In genomic region chr19:23769691-23770468, GRCh38 we compare ENCODE assay signal across 18 cellular contexts. TPM values are rescaled to one million over a fixed set of nuclear protein-coding genes. Genes with fewer than 3 reads are reported as not detected.
DNase-seq lines count a peak whose midpoint lies in the region; ATAC-seq and TF ChIP-seq lines count a peak whose summit lies in the region.
"Had no signal": no experiment of that assay in that cellular context is flagged by ENCODE, and none has a peak within 500 bp of the region (broad histone marks: within the 10 kb centered on the region; RNA-seq: fewer than 3 reads in every experiment).

No MANE protein-coding gene starts in this region.

- no peaks in the 10 kb centered on the region for H3K27me3 Mint-ChIP-seq in activated CD8-positive, alpha-beta T cell treated with anti-CD3 and anti-CD28 coated beads for 36 hours
- no peaks in the 10 kb centered on the region for H3K27me3 Mint-ChIP-seq in activated CD8-positive, alpha-beta T cell treated with anti-CD3 and anti-CD28 coated beads, Interleukin-2, amount 10 ng/mL, durations not matched to agents 7 days and 5 days (ENCODE audit: low read depth)

- peaks cover 27% of the 10 kb centered on the region for H3K4me1 ChIP-seq in PC-3 (ENCODE audit: insufficient read depth, low read length)
- H3K4me1 ChIP-seq in esophagus (ENCODE audit: control insufficient read depth in 2 of 2, insufficient read depth in 2 of 2, low read length in 1 of 2), result no peaks in the 10 kb centered on the region
- H3K4me1 ChIP-seq in mucosa of descending colon (ENCODE audit: low read depth), result no peaks in the 10 kb centered on the region
- H3K4me1 ChIP-seq: Peyer's patch had no signal

- H2AFZ ChIP-seq in PC-3 (ENCODE audit: low read length), result no peak overlapping the region
- H2AFZ ChIP-seq: GM23248 had no signal

- POLR2A ChIA-PET in activated CD8-positive, alpha-beta T cell treated with anti-CD3 and anti-CD28 coated beads for 36 hours (lab: Charles Lee), result no interaction called here
- POLR2A ChIA-PET in activated CD8-positive, alpha-beta T cell treated with anti-CD3 and anti-CD28 coated beads, Interleukin-2, amount 10 ng/mL, durations not matched to agents 7 days and 5 days (lab: Charles Lee), result no interaction called here
- POLR2A ChIA-PET in PC-3 (lab: Charles Lee; ENCODE audit: unreplicated experiment), result no interaction called here

- H3K4me3 ChIP-seq in PC-3 (ENCODE audit: low read length) (no peak overlapping the region), esophagus (ENCODE audit: low read depth in 1 of 2, low read length in 2 of 2) (no peak overlapping the region), mucosa of descending colon (no peak overlapping the region)
- H3K4me3 ChIP-seq: GM23248, Peyer's patch had no signal

- peaks cover 71% of the 10 kb centered on the region for H3K79me2 ChIP-seq in PC-3 (ENCODE audit: low read length)

- CTCF ChIA-PET in activated CD8-positive, alpha-beta T cell treated with anti-CD3 and anti-CD28 coated beads for 36 hours (lab: Charles Lee), result no interaction called here
- CTCF ChIA-PET in activated CD8-positive, alpha-beta T cell treated with anti-CD3 and anti-CD28 coated beads, Interleukin-2, amount 10 ng/mL, durations not matched to agents 7 days and 5 days (lab: Charles Lee), result no interaction called here
- CTCF ChIA-PET in PC-3 (lab: Charles Lee), result no interaction called here

- H3K27ac ChIP-seq in PC-3 (ENCODE audit: low read length) (peak overlapping the region; percentile 96; the same call in 1 of the 2 replicates), esophagus (ENCODE audit: low read depth in 2 of 2, low read length in 1 of 2) (peak overlapping the region; percentile 69 to 91)
- H3K27ac ChIP-seq: GM23248, Peyer's patch had no signal

- H3K4me3 Mint-ChIP-seq in activated CD8-positive, alpha-beta T cell treated with anti-CD3 and anti-CD28 coated beads for 36 hours, result no peak overlapping the region
- no peak overlapping the region for H3K4me3 Mint-ChIP-seq in activated CD8-positive, alpha-beta T cell treated with anti-CD3 and anti-CD28 coated beads, Interleukin-2, amount 10 ng/mL, durations not matched to agents 7 days and 5 days
- H3K4me3 Mint-ChIP-seq: CD8-positive, alpha-beta T cell had no signal

- peaks cover 36% of the 10 kb centered on the region for H3K36me3 Mint-ChIP-seq in activated CD8-positive, alpha-beta T cell treated with anti-CD3 and anti-CD28 coated beads for 36 hours (ENCODE audit: low read depth)
- peaks cover 47% of the 10 kb centered on the region for H3K36me3 Mint-ChIP-seq in activated CD8-positive, alpha-beta T cell treated with anti-CD3 and anti-CD28 coated beads, Interleukin-2, amount 10 ng/mL, durations not matched to agents 7 days and 5 days (ENCODE audit: low read depth)

- H4K20me1 ChIP-seq in PC-3 (ENCODE audit: low read length), result no peaks in the 10 kb centered on the region

- BruUV-seq in PC-3 (replicated peaks; lab: Mats Ljungman, UMichigan), result no TSS peak

- no peak overlapping the region for H3K9ac ChIP-seq in PC-3 (ENCODE audit: low read length)
- H3K9ac ChIP-seq: GM23248 had no signal

- peaks cover 37% of the 10 kb centered on the region for H3K4me1 Mint-ChIP-seq in activated CD8-positive, alpha-beta T cell treated with anti-CD3 and anti-CD28 coated beads for 36 hours (ENCODE audit: low read depth)
- H3K4me1 Mint-ChIP-seq in activated CD8-positive, alpha-beta T cell treated with anti-CD3 and anti-CD28 coated beads, Interleukin-2, amount 10 ng/mL, durations not matched to agents 7 days and 5 days (ENCODE audit: low read depth), result peaks cover 4% of the 10 kb centered on the region

- H3F3A ChIP-seq in PC-3 (ENCODE audit: low read length, unreplicated experiment), result no peaks in the 10 kb centered on the region

- no peaks in the 10 kb centered on the region for H3K9me2 ChIP-seq in PC-3 (replicated peaks; ENCODE audit: low read length)

- ATAC-seq in activated CD8-positive, alpha-beta T cell treated with anti-CD3 and anti-CD28 coated beads for 36 hours, result no peak
- no peak for ATAC-seq in activated CD8-positive, alpha-beta T cell treated with anti-CD3 and anti-CD28 coated beads, Interleukin-2, amount 10 ng/mL, durations not matched to agents 7 days and 5 days
- no peak for ATAC-seq in PC-3
- peak; percentile 45 for ATAC-seq in mucosa of descending colon
- ATAC-seq in HG02623 (IDR thresholded peaks at IDR 0.05; ENCODE audit: unreplicated experiment), result no peak
- ATAC-seq: CD8-positive, alpha-beta T cell had no signal

- H3K9me3 Mint-ChIP-seq in activated CD8-positive, alpha-beta T cell treated with anti-CD3 and anti-CD28 coated beads for 36 hours, result peaks cover 2% of the 10 kb centered on the region
- no peaks in the 10 kb centered on the region for H3K9me3 Mint-ChIP-seq in activated CD8-positive, alpha-beta T cell treated with anti-CD3 and anti-CD28 coated beads, Interleukin-2, amount 10 ng/mL, durations not matched to agents 7 days and 5 days (ENCODE audit: insufficient read depth)
- H3K9me3 Mint-ChIP-seq: CD8-positive, alpha-beta T cell had no signal

- DNase-seq in activated CD8-positive, alpha-beta T cell treated with anti-CD3 and anti-CD28 coated beads for 36 hours, result no peak
- DNase-seq in activated CD8-positive, alpha-beta T cell treated with anti-CD3 and anti-CD28 coated beads, Interleukin-2, amount 10 ng/mL, durations not matched to agents 7 days and 5 days, result no peak
- DNase-seq in PC-3, result no peak
- no peak for DNase-seq in mucosa of descending colon
- no peak for DNase-seq in posterior cingulate gyrus
- DNase-seq in EL, result no peak
- DNase-seq: CD8-positive, alpha-beta T cell; DMS79; GM23248; HCEC 1CT; IMR-90; Karpas-422; NCI-H1105; NCI-H1694; NCI-H524; Peyer's patch had no signal

- H3K27me3 ChIP-seq in PC-3 (ENCODE audit: low read length), result no peaks in the 10 kb centered on the region
- H3K27me3 ChIP-seq in esophagus (ENCODE audit: control insufficient read depth in 1 of 2, insufficient read depth in 2 of 2, low read length in 2 of 2), result no peaks in the 10 kb centered on the region
- H3K27me3 ChIP-seq: Peyer's patch had no signal

- TF ChIP-seq CTCF in activated CD8-positive, alpha-beta T cell treated with anti-CD3 and anti-CD28 coated beads for 36 hours (IDR thresholded peaks at IDR 0.05), result no peak
- no peak for TF ChIP-seq CTCF in PC-3 (conservative IDR thresholded peaks at IDR 0.05; ENCODE audit: low read depth, low read length)
- no peak for TF ChIP-seq CTCF in mucosa of descending colon (IDR thresholded peaks at IDR 0.05)

- H3K4me2 ChIP-seq in PC-3 (ENCODE audit: low read length), result no peak overlapping the region

- intact Hi-C loops in activated CD8-positive, alpha-beta T cell treated with anti-CD3 and anti-CD28 coated beads for 36 hours (cut with micrococcal nuclease), result no loop called here
- intact Hi-C loops in PC-3 (cut with micrococcal nuclease), result loop anchor here (5.0 kb wide), 1 partner anchor 223 kb away; no protein-coding TSS in a partner anchor
- intact Hi-C loops in mucosa of descending colon (cut with DNase I, micrococcal nuclease), result no loop called here
- intact Hi-C loops in posterior cingulate gyrus (cut with DNase I), result loop anchor here (10.0 kb wide), 1 partner anchor 145 kb away; the partner anchor contains the start of gene ZNF726

- peak overlapping the region; percentile 71 for H3K27ac Mint-ChIP-seq in activated CD8-positive, alpha-beta T cell treated with anti-CD3 and anti-CD28 coated beads for 36 hours
- no peak overlapping the region for H3K27ac Mint-ChIP-seq in activated CD8-positive, alpha-beta T cell treated with anti-CD3 and anti-CD28 coated beads, Interleukin-2, amount 10 ng/mL, durations not matched to agents 7 days and 5 days
- H3K27ac Mint-ChIP-seq: CD8-positive, alpha-beta T cell had no signal

- 80 to 88% methylated on average over 3 of the region's 3 CpGs for WGBS in esophagus, 2 donors

- H3K9me3 ChIP-seq in PC-3 (ENCODE audit: low read length) (no peaks in the 10 kb centered on the region; the same call in 1 of the 2 replicates), esophagus (ENCODE audit: control insufficient read depth in 2 of 2, insufficient read depth in 1 of 2, low read depth in 1 of 2, low read length in 1 of 2) (no peaks in the 10 kb centered on the region), mucosa of descending colon (no peaks in the 10 kb centered on the region)
- H3K9me3 ChIP-seq: Peyer's patch had no signal

- H3K36me3 ChIP-seq in PC-3 (ENCODE audit: low read depth, low read length) (peaks cover 65% of the 10 kb centered on the region), esophagus (ENCODE audit: control insufficient read depth in 2 of 2, insufficient read depth in 2 of 2, low read length in 1 of 2) (peaks cover 0 to 2% of the 10 kb centered on the region in 2 donors), mucosa of descending colon (ENCODE audit: low read depth) (no peaks in the 10 kb centered on the region)
- H3K36me3 ChIP-seq: Peyer's patch had no signal

RNA-seq across cellular contexts. Expression of gene ZNF681, which starts 11.2 kb away (rescaled TPM):
- 1 to 10 TPM; 5.0 to 6.4 TPM for total RNA-seq in activated CD8-positive, alpha-beta T cell treated with anti-CD3 and anti-CD28 coated beads for 36 hours
- total RNA-seq in activated CD8-positive, alpha-beta T cell treated with anti-CD3 and anti-CD28 coated beads, Interleukin-2, amount 10 ng/mL, durations not matched to agents 7 days and 5 days, result 1 to 10 TPM; 5.5 to 7.5 TPM
- total RNA-seq in PC-3 (2014; rRNA removed) (2.5 and 2.6 TPM in 2 replicates), mucosa of descending colon (1 to 10 TPM; 2.1 to 5.4 (median 3.3) TPM)
- 1 to 10 TPM in 1 of 2 donors, under 1 TPM in 1; 0.67 to 1.4 TPM for polyA plus RNA-seq in esophagus

Comparison
In these comparisons a context has a peak if more than half of its experiments do, and no peak if none do; other contexts are left out.
1. intact Hi-C loops: an anchor here in PC-3 (5.0 kb wide) and posterior cingulate gyrus (10.0 kb wide); none called in activated CD8-positive, alpha-beta T cell treated with anti-CD3 and anti-CD28 coated beads for 36 hours and mucosa of descending colon.